In the genomic region with DNA sequence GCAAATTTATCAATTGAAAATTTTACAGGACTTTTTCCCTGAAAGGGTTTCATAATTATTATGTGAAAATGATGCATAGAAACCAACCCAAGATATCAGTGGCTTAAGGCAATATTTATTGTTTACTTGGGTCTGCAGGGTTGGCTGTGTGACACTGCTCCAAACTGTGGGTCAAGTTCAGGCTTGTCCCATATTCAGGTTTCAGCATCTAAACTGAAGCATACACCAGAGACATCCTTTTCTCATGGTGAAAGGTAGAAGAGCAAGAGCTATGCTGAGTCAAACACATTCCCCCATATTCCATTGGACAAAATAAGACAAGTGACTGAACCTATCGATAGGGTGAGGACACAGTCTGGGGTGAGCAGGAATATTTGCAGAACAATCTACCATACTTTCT, we compare ENCODE assay signal across 19 cellular contexts.
"Had no signal": no experiment of that assay in that cellular context is flagged by ENCODE, and none has a peak within 500 bp of the region (broad histone marks: within the 10 kb centered on the region; RNA-seq: fewer than 3 reads in every experiment).

No MANE protein-coding gene starts in this region.

- H3K4me1 Mint-ChIP-seq: activated B cell treated with CpG ODN at 0.5 μM for 24 hours; activated CD4-positive, alpha-beta T cell treated with anti-CD3 and anti-CD28 coated beads, Interleukin-2, amount 10 ng/mL, durations not matched to agents 7 days and 5 days; stimulated activated memory B cell treated with anti-CD40 and anti-IgM and Interleukin-4, amounts not matched to agents 10 μg/mL and 1 μg/mL and 100 μg/mL, for 72 hours had no signal

- H3K27me3 Mint-ChIP-seq: activated B cell treated with CpG ODN at 0.5 μM for 24 hours; activated CD4-positive, alpha-beta T cell treated with anti-CD3 and anti-CD28 coated beads, Interleukin-2, amount 10 ng/mL, durations not matched to agents 7 days and 5 days; activated naive CD8-positive, alpha-beta T cell treated with anti-CD3 and anti-CD28 coated beads for 36 hours; stimulated activated memory B cell treated with anti-CD40 and anti-IgM and Interleukin-4, amounts not matched to agents 10 μg/mL and 1 μg/mL and 100 μg/mL, for 72 hours had no signal

- H3K36me3 ChIP-seq: lower lobe of right lung, uterus had no signal

- ATAC-seq: body of pancreas; gastrocnemius medialis; heart left ventricle; left colon; pancreas; stimulated activated memory B cell treated with anti-CD40 and anti-IgM and Interleukin-4, amounts not matched to agents 10 μg/mL and 1 μg/mL and 100 μg/mL, for 72 hours had no signal

- H3K4me3 ChIP-seq: body of pancreas, gastrocnemius medialis, heart left ventricle, lower lobe of right lung, pancreas, tibial artery, uterus had no signal

- H3K4me1 ChIP-seq: lower lobe of right lung, pancreas, uterus had no signal

- H3K27ac ChIP-seq: body of pancreas, gastrocnemius medialis, heart left ventricle, lower lobe of right lung, pancreas, tibial artery, uterus had no signal

- DNase-seq: activated B cell treated with CpG ODN at 0.5 μM for 24 hours; activated CD4-positive, alpha-beta T cell treated with anti-CD3 and anti-CD28 coated beads, Interleukin-2, amount 10 ng/mL, durations not matched to agents 7 days and 5 days; activated CD8-positive, alpha-beta memory T cell treated with anti-CD3 and anti-CD28 coated beads, Interleukin-2, amount 50 U/mL, for 48 hours; activated naive CD8-positive, alpha-beta T cell treated with anti-CD3 and anti-CD28 coated beads for 36 hours; amygdala; body of pancreas; cerebellar nuclear complex; effector CD8-positive, alpha-beta T cell; gastrocnemius medialis; heart left ventricle; left colon; lower lobe of right lung; pancreas; stimulated activated CD4-positive, alpha-beta T cell treated with anti-CD3 and anti-CD28 coated beads, Interleukin-2, amount 100 ng/mL, for 48 hours; tibial artery; uterus had no signal

- H3K4me3 Mint-ChIP-seq: activated B cell treated with CpG ODN at 0.5 μM for 24 hours; activated CD4-positive, alpha-beta T cell treated with anti-CD3 and anti-CD28 coated beads, Interleukin-2, amount 10 ng/mL, durations not matched to agents 7 days and 5 days; activated naive CD8-positive, alpha-beta T cell treated with anti-CD3 and anti-CD28 coated beads for 36 hours; mesothelial cell of epicardium; stimulated activated memory B cell treated with anti-CD40 and anti-IgM and Interleukin-4, amounts not matched to agents 10 μg/mL and 1 μg/mL and 100 μg/mL, for 72 hours; T-helper 1 cell treated with Interleukin-12 subunit alpha and Interleukin-12 subunit beta and Interleukin-4 antibody, amounts not matched to agents 30 μg/mL and 1 μg/mL, for 36 hours had no signal

- FAIRE-seq: pancreas had no signal

- H3K9me3 ChIP-seq: pancreas, uterus had no signal

- H3K27me3 ChIP-seq: body of pancreas, gastrocnemius medialis, heart left ventricle, pancreas, tibial artery, uterus had no signal

- H3K27ac Mint-ChIP-seq: activated B cell treated with CpG ODN at 0.5 μM for 24 hours; activated CD4-positive, alpha-beta T cell treated with anti-CD3 and anti-CD28 coated beads, Interleukin-2, amount 10 ng/mL, durations not matched to agents 7 days and 5 days; activated naive CD8-positive, alpha-beta T cell treated with anti-CD3 and anti-CD28 coated beads for 36 hours; stimulated activated memory B cell treated with anti-CD40 and anti-IgM and Interleukin-4, amounts not matched to agents 10 μg/mL and 1 μg/mL and 100 μg/mL, for 72 hours; T-helper 1 cell treated with Interleukin-12 subunit alpha and Interleukin-12 subunit beta and Interleukin-4 antibody, amounts not matched to agents 30 μg/mL and 1 μg/mL, for 36 hours had no signal
